In genomic region chr12:108194585-108194984, GRCh38 we compare ENCODE assay signal across 12 cellular contexts.
DNase-seq lines count a peak whose midpoint lies in the region; ATAC-seq and TF ChIP-seq lines count a peak whose summit lies in the region.
"Had no signal": no experiment of that assay in that cellular context is flagged by ENCODE, and none has a peak within 500 bp of the region (broad histone marks: within the 10 kb centered on the region; RNA-seq: fewer than 3 reads in every experiment).

No MANE protein-coding gene starts in this region.

- no peak for ATAC-seq in GM21825 (IDR thresholded peaks at IDR 0.05; ENCODE audit: unreplicated experiment)

- TF ChIP-seq CTCF in HEK293 (tag by site-specific recombination; IDR thresholded peaks at IDR 0.05) (no peak), A673 (conservative IDR thresholded peaks at IDR 0.05; ENCODE audit: low read depth, low read length) (no peak), GM10266 (IDR thresholded peaks at IDR 0.05; ENCODE audit: control insufficient read depth, insufficient read depth, low read depth, missing control alignments) (no peak)

- H3K27ac ChIP-seq in HEK293 (ENCODE audit: extremely low read depth, low read depth, low read length) (no peak overlapping the region), A673 (ENCODE audit: low read depth, low read length, poor library complexity, severe bottlenecking) (no peak overlapping the region)
- H3K27ac ChIP-seq: BLaER1 treated with 17β-estradiol and CSF1 and Interleukin-3, amounts not matched to agents 10 nM and 100 nM had no signal

- H3K9me3 ChIP-seq in HEK293 (ENCODE audit: control insufficient read depth, insufficient read depth, low read depth, low read length) (no peaks in the 10 kb centered on the region), A673 (ENCODE audit: low read depth, low read length, poor library complexity, severe bottlenecking) (no peaks in the 10 kb centered on the region)
- H3K9me3 ChIP-seq: BLaER1 treated with 17β-estradiol and CSF1 and Interleukin-3, amounts not matched to agents 10 nM and 100 nM; Caco-2 had no signal

- H3K4me3 ChIP-seq in HEK293 (ENCODE audit: low read depth, low read length) (no peak overlapping the region), A673 (ENCODE audit: low read depth, low read length, poor library complexity, severe bottlenecking) (no peak overlapping the region)
- H3K4me3 ChIP-seq: BLaER1 treated with 17β-estradiol and CSF1 and Interleukin-3, amounts not matched to agents 10 nM and 100 nM had no signal

- no peaks in the 10 kb centered on the region for H3K27me3 ChIP-seq in A673 (replicated peaks; ENCODE audit: insufficient read depth, low read depth, low read length, poor library complexity)
- H3K27me3 ChIP-seq: BLaER1 treated with 17β-estradiol and CSF1 and Interleukin-3, amounts not matched to agents 10 nM and 100 nM had no signal

- intact Hi-C loops in A673 (cut with micrococcal nuclease; ENCODE audit: unreplicated experiment), result loop anchor here (5.0 to 10.0 kb wide), 2 partner anchors 202 to 260 kb away; no protein-coding TSS in a partner anchor

- H3K4me1 ChIP-seq in HEK293 (ENCODE audit: control insufficient read depth, insufficient read depth, low read length) (no peaks in the 10 kb centered on the region), A673 (ENCODE audit: insufficient read depth, low read length, poor library complexity, severe bottlenecking) (no peaks in the 10 kb centered on the region)
- H3K4me1 ChIP-seq: Caco-2 had no signal

- POLR2A ChIA-PET in HEK293 (lab: Yijun Ruan, JAX), result no interaction called here
- POLR2A ChIA-PET in A673 (lab: Charles Lee; ENCODE audit: low non-redundant PET), result no interaction called here

- DNase-seq in iPS-NIHi11 (ENCODE audit: low spot score) (peak; percentile 59), A673 (ENCODE audit: low spot score) (no peak), EL (no peak), GM10266 (ENCODE audit: extremely low spot score) (no peak)
- DNase-seq: DMS 273 treated with DMSO at 0.1 percent for 48 hours, DMS79 treated with DMSO at 0.1 percent for 48 hours, NCI-H2171 had no signal

- no TSS peak for BruUV-seq in A673 (replicated peaks; lab: Mats Ljungman, UMichigan)

- CTCF ChIA-PET in HEK293 (lab: Yijun Ruan, JAX) (interaction anchor here (0.6 to 1.9 kb wide), 15 partner anchors 10 to 1224 kb away, joined by 3 to 10 read pairs (median 3); no protein-coding TSS in a partner anchor), A673 (lab: Charles Lee) (interaction anchor here (0.6 kb wide), 1 partner anchor 278 kb away, joined by 8 read pairs; no protein-coding TSS in a partner anchor)

- H3K36me3 ChIP-seq in HEK293 (ENCODE audit: control insufficient read depth in 2 of 2, insufficient read depth in 1 of 2, low read length in 2 of 2) (no peaks in the 10 kb centered on the region), A673 (ENCODE audit: insufficient read depth, low read length, poor library complexity, severe bottlenecking) (no peaks in the 10 kb centered on the region)
- H3K36me3 ChIP-seq: BLaER1 treated with 17β-estradiol and CSF1 and Interleukin-3, amounts not matched to agents 10 nM and 100 nM had no signal

TF ChIP-seq in HEK293, 187 proteins besides CTCF, POLR2A, EP300 and RAD21:
- TF ChIP-seq ZNF707 (tag by site-specific recombination; IDR thresholded peaks at IDR 0.05) (no peak), ZNF2 (tag by site-specific recombination; IDR thresholded peaks at IDR 0.05) (no peak), ZNF19 (tag by site-specific recombination; IDR thresholded peaks at IDR 0.05; ENCODE audit: low read depth) (no peak), ZNF600 (tag by site-specific recombination; IDR thresholded peaks at IDR 0.05) (no peak), ZFP3 (tag by site-specific recombination; IDR thresholded peaks at IDR 0.05; ENCODE audit: low read depth) (no peak), SALL2 (tag by site-specific recombination; IDR thresholded peaks at IDR 0.05; ENCODE audit: borderline replicate concordance) (no peak)
- TF ChIP-seq, protein P1, sequence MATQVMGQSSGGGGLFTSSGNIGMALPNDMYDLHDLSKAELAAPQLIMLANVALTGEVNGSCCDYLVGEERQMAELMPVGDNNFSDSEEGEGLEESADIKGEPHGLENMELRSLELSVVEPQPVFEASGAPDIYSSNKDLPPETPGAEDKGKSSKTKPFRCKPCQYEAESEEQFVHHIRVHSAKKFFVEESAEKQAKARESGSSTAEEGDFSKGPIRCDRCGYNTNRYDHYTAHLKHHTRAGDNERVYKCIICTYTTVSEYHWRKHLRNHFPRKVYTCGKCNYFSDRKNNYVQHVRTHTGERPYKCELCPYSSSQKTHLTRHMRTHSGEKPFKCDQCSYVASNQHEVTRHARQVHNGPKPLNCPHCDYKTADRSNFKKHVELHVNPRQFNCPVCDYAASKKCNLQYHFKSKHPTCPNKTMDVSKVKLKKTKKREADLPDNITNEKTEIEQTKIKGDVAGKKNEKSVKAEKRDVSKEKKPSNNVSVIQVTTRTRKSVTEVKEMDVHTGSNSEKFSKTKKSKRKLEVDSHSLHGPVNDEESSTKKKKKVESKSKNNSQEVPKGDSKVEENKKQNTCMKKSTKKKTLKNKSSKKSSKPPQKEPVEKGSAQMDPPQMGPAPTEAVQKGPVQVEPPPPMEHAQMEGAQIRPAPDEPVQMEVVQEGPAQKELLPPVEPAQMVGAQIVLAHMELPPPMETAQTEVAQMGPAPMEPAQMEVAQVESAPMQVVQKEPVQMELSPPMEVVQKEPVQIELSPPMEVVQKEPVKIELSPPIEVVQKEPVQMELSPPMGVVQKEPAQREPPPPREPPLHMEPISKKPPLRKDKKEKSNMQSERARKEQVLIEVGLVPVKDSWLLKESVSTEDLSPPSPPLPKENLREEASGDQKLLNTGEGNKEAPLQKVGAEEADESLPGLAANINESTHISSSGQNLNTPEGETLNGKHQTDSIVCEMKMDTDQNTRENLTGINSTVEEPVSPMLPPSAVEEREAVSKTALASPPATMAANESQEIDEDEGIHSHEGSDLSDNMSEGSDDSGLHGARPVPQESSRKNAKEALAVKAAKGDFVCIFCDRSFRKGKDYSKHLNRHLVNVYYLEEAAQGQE (tag by site-specific recombination; IDR thresholded peaks at IDR 0.05), result peak; percentile 86

TF ChIP-seq in PFSK-1, 5 proteins besides CTCF, POLR2A, EP300 and RAD21:
- TF ChIP-seq POLR2AphosphoS5 (IDR thresholded peaks at IDR 0.05; ENCODE audit: low read depth, low read length) (no peak), FOXP2 (optimal IDR thresholded peaks at IDR 0.05; ENCODE audit: borderline replicate concordance, extremely low read depth, extremely low read length, insufficient read depth) (no peak), SIN3A (IDR thresholded peaks at IDR 0.05; ENCODE audit: borderline replicate concordance, insufficient read depth, low read length) (no peak), TAF1 (IDR thresholded peaks at IDR 0.05; ENCODE audit: borderline replicate concordance, insufficient read depth, low read length) (no peak)
- TF ChIP-seq, protein P1 (IDR thresholded peaks at IDR 0.05; ENCODE audit: insufficient read depth in 1 of 2, low read depth in 2 of 2, low read length in 2 of 2), result peak; percentile 33 to 90; a peak in 3 of 4 replicates
